In the genomic region with DNA sequence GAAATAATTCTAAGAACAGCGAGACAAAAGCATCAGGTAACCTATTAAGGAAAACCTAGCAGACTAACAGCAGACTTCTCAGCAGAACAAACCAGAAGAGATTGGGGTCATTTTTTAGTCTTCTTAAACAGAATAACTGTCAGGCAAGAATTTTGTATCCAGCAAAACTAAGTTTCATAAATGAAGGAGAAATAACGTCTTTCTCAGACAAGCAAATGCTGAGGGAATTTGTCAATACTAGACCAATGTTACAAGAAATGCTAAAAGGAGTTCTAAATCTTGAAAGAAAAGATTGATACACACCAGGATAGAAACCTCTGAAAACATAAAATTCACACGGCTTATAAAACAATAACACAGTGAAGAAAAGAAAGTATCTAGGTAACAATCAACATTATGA, we compare ENCODE assay signal across 39 cellular contexts. TPM values are rescaled to one million over a fixed set of nuclear protein-coding genes. Genes with fewer than 3 reads are reported as not detected.
"Had no signal": no experiment of that assay in that cellular context is flagged by ENCODE, and none has a peak within 500 bp of the region (broad histone marks: within the 10 kb centered on the region; RNA-seq: fewer than 3 reads in every experiment).

No MANE protein-coding gene starts in this region.

- H3K27ac Mint-ChIP-seq: activated naive CD4-positive, alpha-beta T cell treated with anti-CD3 and anti-CD28 coated beads for 36 hours; activated naive CD4-positive, alpha-beta T cell treated with anti-CD3 and anti-CD28 coated beads, Interleukin-2, amount 10 ng/mL, durations not matched to agents 7 days and 5 days; activated naive CD4-positive, alpha-beta T cell treated with anti-CD3 and anti-CD28 coated beads, Interleukin-2, amount 50 U/mL, for 24 hours; activated naive CD4-positive, alpha-beta T cell treated with anti-CD3 and anti-CD28 coated beads, Interleukin-2, amount 50 U/mL, for 72 hours; activated naive CD8-positive, alpha-beta T cell; activated naive CD8-positive, alpha-beta T cell treated with anti-CD3 and anti-CD28 coated beads for 36 hours; activated naive CD8-positive, alpha-beta T cell treated with anti-CD3 and anti-CD28 coated beads, Interleukin-2, amount 10 ng/mL, durations not matched to agents 7 days and 5 days; activated naive CD8-positive, alpha-beta T cell treated with anti-CD3 and anti-CD28 coated beads, Interleukin-2, amount 50 U/mL, for 24 hours; activated T-cell treated with anti-CD3 and anti-CD28 coated beads, Interleukin-2, amount 50 U/mL, for 24 hours; activated T-cell treated with anti-CD3 and anti-CD28 coated beads, Interleukin-2, amount 50 U/mL, for 72 hours; activated T-helper 1 cell treated with anti-CD3 and anti-CD28 coated beads, Interleukin-12 subunit alpha, Interleukin-12 subunit beta, Interleukin-2, Interleukin-4 antibody, amounts not matched to agents 30 ng/mL and 10 ng/mL and 1 ng/mL, durations not matched to agents 14 hours and 24 hours and 36 hours; activated T-helper 17 cell treated with anti-CD3 and anti-CD28 coated beads, Interleukin-2, amount 50 U/mL, for 72 hours; activated T-helper 2 cell treated with anti-CD3 and anti-CD28 coated beads, Interferon-gamma antibody, Interleukin-2, Interleukin-4, amounts not matched to agents 10 μg/mL and 5 μg/mL and 100 μg/mL, durations not matched to agents 14 hours and 24 hours and 36 hours; brain had no signal

- H3K27me3 ChIP-seq: adrenal gland, ascending aorta, body of pancreas, brain microvascular endothelial cell, breast epithelium, cardiac muscle cell had no signal

- H3K4me3 Mint-ChIP-seq: activated naive CD4-positive, alpha-beta T cell treated with anti-CD3 and anti-CD28 coated beads for 36 hours; activated naive CD4-positive, alpha-beta T cell treated with anti-CD3 and anti-CD28 coated beads, Interleukin-2, amount 10 ng/mL, durations not matched to agents 7 days and 5 days; activated naive CD4-positive, alpha-beta T cell treated with anti-CD3 and anti-CD28 coated beads, Interleukin-2, amount 50 U/mL, for 24 hours; activated naive CD8-positive, alpha-beta T cell; activated naive CD8-positive, alpha-beta T cell treated with anti-CD3 and anti-CD28 coated beads for 36 hours; activated naive CD8-positive, alpha-beta T cell treated with anti-CD3 and anti-CD28 coated beads, Interleukin-2, amount 10 ng/mL, durations not matched to agents 7 days and 5 days; activated naive CD8-positive, alpha-beta T cell treated with anti-CD3 and anti-CD28 coated beads, Interleukin-2, amount 50 U/mL, for 24 hours; activated T-cell treated with anti-CD3 and anti-CD28 coated beads, Interleukin-2, amount 50 U/mL, for 24 hours; activated T-cell treated with anti-CD3 and anti-CD28 coated beads, Interleukin-2, amount 50 U/mL, for 4 hours; activated T-cell treated with anti-CD3 and anti-CD28 coated beads, Interleukin-2, amount 50 U/mL, for 72 hours; activated T-helper 1 cell treated with anti-CD3 and anti-CD28 coated beads, Interleukin-12 subunit alpha, Interleukin-12 subunit beta, Interleukin-2, Interleukin-4 antibody, amounts not matched to agents 30 ng/mL and 10 ng/mL and 1 ng/mL, durations not matched to agents 14 hours and 24 hours and 36 hours; activated T-helper 17 cell treated with anti-CD3 and anti-CD28 coated beads, Interleukin-2, amount 50 U/mL, for 72 hours; brain; central memory CD8-positive, alpha-beta T cell had no signal

- H3K36me3 ChIP-seq: adrenal gland, ascending aorta, brain microvascular endothelial cell, breast epithelium, cardiac muscle cell had no signal

- FAIRE-seq: bronchial epithelial cell, colon had no signal

- H3K4me3 ChIP-seq: adrenal gland, ascending aorta, body of pancreas, breast epithelium, cardiac muscle cell had no signal

- H3K4me1 ChIP-seq: adrenal gland, ascending aorta, body of pancreas, breast epithelium had no signal

- H3K9me3 ChIP-seq: adrenal gland had no signal

- H3K27me3 Mint-ChIP-seq: activated naive CD4-positive, alpha-beta T cell treated with anti-CD3 and anti-CD28 coated beads, Interleukin-2, amount 10 ng/mL, durations not matched to agents 7 days and 5 days; brain had no signal

- H3K4me1 Mint-ChIP-seq: activated naive CD4-positive, alpha-beta T cell treated with anti-CD3 and anti-CD28 coated beads, Interleukin-2, amount 10 ng/mL, durations not matched to agents 7 days and 5 days; activated naive CD4-positive, alpha-beta T cell treated with anti-CD3 and anti-CD28 coated beads, Interleukin-2, amount 50 U/mL, for 24 hours; activated naive CD8-positive, alpha-beta T cell treated with anti-CD3 and anti-CD28 coated beads for 36 hours; activated naive CD8-positive, alpha-beta T cell treated with anti-CD3 and anti-CD28 coated beads, Interleukin-2, amount 10 ng/mL, durations not matched to agents 7 days and 5 days; activated naive CD8-positive, alpha-beta T cell treated with anti-CD3 and anti-CD28 coated beads, Interleukin-2, amount 50 U/mL, for 24 hours; activated T-helper 17 cell treated with anti-CD3 and anti-CD28 coated beads, Interleukin-2, amount 50 U/mL, for 72 hours; brain; central memory CD8-positive, alpha-beta T cell had no signal

- H3K27ac ChIP-seq: adrenal gland, ascending aorta, body of pancreas, brain microvascular endothelial cell, breast epithelium, cardiac muscle cell had no signal

- H3K36me3 Mint-ChIP-seq: activated naive CD4-positive, alpha-beta T cell treated with anti-CD3 and anti-CD28 coated beads, Interleukin-2, amount 10 ng/mL, durations not matched to agents 7 days and 5 days; activated naive CD4-positive, alpha-beta T cell treated with anti-CD3 and anti-CD28 coated beads, Interleukin-2, amount 50 U/mL, for 24 hours; activated naive CD8-positive, alpha-beta T cell treated with anti-CD3 and anti-CD28 coated beads, Interleukin-2, amount 10 ng/mL, durations not matched to agents 7 days and 5 days had no signal

- H3K9me3 Mint-ChIP-seq: activated naive CD8-positive, alpha-beta T cell treated with anti-CD3 and anti-CD28 coated beads, Interleukin-2, amount 10 ng/mL, durations not matched to agents 7 days and 5 days; activated T-helper 1 cell treated with anti-CD3 and anti-CD28 coated beads, Interleukin-12 subunit alpha, Interleukin-12 subunit beta, Interleukin-2, Interleukin-4 antibody, amounts not matched to agents 30 ng/mL and 10 ng/mL and 1 ng/mL, durations not matched to agents 14 hours and 24 hours and 36 hours; activated T-helper 17 cell treated with anti-CD3 and anti-CD28 coated beads, Interleukin-2, amount 50 U/mL, for 72 hours; activated T-helper 2 cell treated with anti-CD3 and anti-CD28 coated beads, Interferon-gamma antibody, Interleukin-2, Interleukin-4, amounts not matched to agents 10 μg/mL and 5 μg/mL and 100 μg/mL, durations not matched to agents 14 hours and 24 hours and 36 hours had no signal

- DNase-seq: activated effector memory CD4-positive, alpha-beta T cell treated with anti-CD3 and anti-CD28 coated beads, Interleukin-2, amount 50 U/mL, for 16 hours; activated effector memory CD4-positive, alpha-beta T cell treated with Interleukin-2 at 50 U/mL for 16 hours; activated gamma-delta T cell; activated gamma-delta T cell treated with Interleukin-2 at 50 U/mL for 16 hours; activated naive CD4-positive, alpha-beta T cell; activated naive CD4-positive, alpha-beta T cell treated with anti-CD3 and anti-CD28 coated beads for 36 hours; activated naive CD4-positive, alpha-beta T cell treated with anti-CD3 and anti-CD28 coated beads, Interleukin-2, amount 10 ng/mL, durations not matched to agents 7 days and 5 days; activated naive CD4-positive, alpha-beta T cell treated with anti-CD3 and anti-CD28 coated beads, Interleukin-2, amount 50 U/mL, for 16 hours; activated naive CD4-positive, alpha-beta T cell treated with Interleukin-2 at 50 U/mL for 16 hours; activated naive CD8-positive, alpha-beta T cell treated with anti-CD3 and anti-CD28 coated beads for 36 hours; activated naive CD8-positive, alpha-beta T cell treated with anti-CD3 and anti-CD28 coated beads, Interleukin-2, amount 10 ng/mL, durations not matched to agents 7 days and 5 days; activated naive CD8-positive, alpha-beta T cell treated with anti-CD3 and anti-CD28 coated beads, Interleukin-2, amount 50 U/mL, for 24 hours; activated T-cell treated with anti-CD3 and anti-CD28 coated beads, Interleukin-2, amount 50 U/mL, for 24 hours; activated T-cell treated with anti-CD3 and anti-CD28 coated beads, Interleukin-2, amount 50 U/mL, for 4 hours; activated T-cell treated with anti-CD3 and anti-CD28 coated beads, Interleukin-2, amount 50 U/mL, for 48 hours; activated T-cell treated with anti-CD3 and anti-CD28 coated beads, Interleukin-2, amount 50 U/mL, for 72 hours; adrenal gland; amniotic stem cell; amygdala; anterior cingulate cortex; aorta; body of pancreas; brain microvascular endothelial cell; caudate nucleus; central memory CD4-positive, alpha-beta T cell; cerebellar nuclear complex had no signal

- ATAC-seq: activated naive CD4-positive, alpha-beta T cell treated with anti-CD3 and anti-CD28 coated beads, Interleukin-2, amount 50 U/mL, for 72 hours; activated naive CD8-positive, alpha-beta T cell treated with anti-CD3 and anti-CD28 coated beads, Interleukin-2, amount 50 U/mL, for 24 hours; activated T-cell treated with anti-CD3 and anti-CD28 coated beads, Interleukin-2, amount 50 U/mL, for 4 hours; activated T-cell treated with anti-CD3 and anti-CD28 coated beads, Interleukin-2, amount 50 U/mL, for 72 hours; activated T-helper 17 cell treated with anti-CD3 and anti-CD28 coated beads, Interleukin-2, amount 50 U/mL, for 72 hours; body of pancreas had no signal

RNA-seq across cellular contexts. Expression of a gene that starts 22.6 kb away (rescaled TPM):
- total RNA-seq: activated naive CD4-positive, alpha-beta T cell treated with anti-CD3 and anti-CD28 coated beads for 36 hours; activated T-cell treated with anti-CD3 and anti-CD28 coated beads, Interleukin-2, amount 50 U/mL, for 4 hours; activated T-cell treated with anti-CD3 and anti-CD28 coated beads, Interleukin-2, amount 50 U/mL, for 72 hours had no signal
